1 cellular context compared by ENCODE assay signal in genomic region chr20:298755-299391, GRCh38.
TF ChIP-seq lines count a peak whose summit lies in the region.

No MANE protein-coding gene starts in this region.

TF ChIP-seq in HEK293, 187 proteins besides CTCF, POLR2A, EP300 and RAD21 (continued from another document):
- TF ChIP-seq ZBTB10 (tag by site-specific recombination; IDR thresholded peaks at IDR 0.05) (no peak), ZEB2 (tag by site-specific recombination; IDR thresholded peaks at IDR 0.05) (no peak)
- TF ChIP-seq, protein P1, sequence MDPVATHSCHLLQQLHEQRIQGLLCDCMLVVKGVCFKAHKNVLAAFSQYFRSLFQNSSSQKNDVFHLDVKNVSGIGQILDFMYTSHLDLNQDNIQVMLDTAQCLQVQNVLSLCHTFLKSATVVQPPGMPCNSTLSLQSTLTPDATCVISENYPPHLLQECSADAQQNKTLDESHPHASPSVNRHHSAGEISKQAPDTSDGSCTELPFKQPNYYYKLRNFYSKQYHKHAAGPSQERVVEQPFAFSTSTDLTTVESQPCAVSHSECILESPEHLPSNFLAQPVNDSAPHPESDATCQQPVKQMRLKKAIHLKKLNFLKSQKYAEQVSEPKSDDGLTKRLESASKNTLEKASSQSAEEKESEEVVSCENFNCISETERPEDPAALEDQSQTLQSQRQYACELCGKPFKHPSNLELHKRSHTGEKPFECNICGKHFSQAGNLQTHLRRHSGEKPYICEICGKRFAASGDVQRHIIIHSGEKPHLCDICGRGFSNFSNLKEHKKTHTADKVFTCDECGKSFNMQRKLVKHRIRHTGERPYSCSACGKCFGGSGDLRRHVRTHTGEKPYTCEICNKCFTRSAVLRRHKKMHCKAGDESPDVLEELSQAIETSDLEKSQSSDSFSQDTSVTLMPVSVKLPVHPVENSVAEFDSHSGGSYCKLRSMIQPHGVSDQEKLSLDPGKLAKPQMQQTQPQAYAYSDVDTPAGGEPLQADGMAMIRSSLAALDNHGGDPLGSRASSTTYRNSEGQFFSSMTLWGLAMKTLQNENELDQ (tag by site-specific recombination; IDR thresholded peaks at IDR 0.05; ENCODE audit: low read depth) = no peak
- TF ChIP-seq, protein P2, sequence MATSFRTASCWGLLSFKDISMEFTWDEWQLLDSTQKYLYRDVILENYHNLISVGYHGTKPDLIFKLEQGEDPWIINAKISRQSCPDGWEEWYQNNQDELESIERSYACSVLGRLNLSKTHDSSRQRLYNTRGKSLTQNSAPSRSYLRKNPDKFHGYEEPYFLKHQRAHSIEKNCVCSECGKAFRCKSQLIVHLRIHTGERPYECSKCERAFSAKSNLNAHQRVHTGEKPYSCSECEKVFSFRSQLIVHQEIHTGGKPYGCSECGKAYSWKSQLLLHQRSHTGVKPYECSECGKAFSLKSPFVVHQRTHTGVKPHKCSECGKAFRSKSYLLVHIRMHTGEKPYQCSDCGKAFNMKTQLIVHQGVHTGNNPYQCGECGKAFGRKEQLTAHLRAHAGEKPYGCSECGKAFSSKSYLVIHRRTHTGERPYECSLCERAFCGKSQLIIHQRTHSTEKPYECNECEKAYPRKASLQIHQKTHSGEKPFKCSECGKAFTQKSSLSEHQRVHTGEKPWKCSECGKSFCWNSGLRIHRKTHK (tag by site-specific recombination; IDR thresholded peaks at IDR 0.05) = no peak
